8 cellular contexts compared by ENCODE assay signal in the genomic region with DNA sequence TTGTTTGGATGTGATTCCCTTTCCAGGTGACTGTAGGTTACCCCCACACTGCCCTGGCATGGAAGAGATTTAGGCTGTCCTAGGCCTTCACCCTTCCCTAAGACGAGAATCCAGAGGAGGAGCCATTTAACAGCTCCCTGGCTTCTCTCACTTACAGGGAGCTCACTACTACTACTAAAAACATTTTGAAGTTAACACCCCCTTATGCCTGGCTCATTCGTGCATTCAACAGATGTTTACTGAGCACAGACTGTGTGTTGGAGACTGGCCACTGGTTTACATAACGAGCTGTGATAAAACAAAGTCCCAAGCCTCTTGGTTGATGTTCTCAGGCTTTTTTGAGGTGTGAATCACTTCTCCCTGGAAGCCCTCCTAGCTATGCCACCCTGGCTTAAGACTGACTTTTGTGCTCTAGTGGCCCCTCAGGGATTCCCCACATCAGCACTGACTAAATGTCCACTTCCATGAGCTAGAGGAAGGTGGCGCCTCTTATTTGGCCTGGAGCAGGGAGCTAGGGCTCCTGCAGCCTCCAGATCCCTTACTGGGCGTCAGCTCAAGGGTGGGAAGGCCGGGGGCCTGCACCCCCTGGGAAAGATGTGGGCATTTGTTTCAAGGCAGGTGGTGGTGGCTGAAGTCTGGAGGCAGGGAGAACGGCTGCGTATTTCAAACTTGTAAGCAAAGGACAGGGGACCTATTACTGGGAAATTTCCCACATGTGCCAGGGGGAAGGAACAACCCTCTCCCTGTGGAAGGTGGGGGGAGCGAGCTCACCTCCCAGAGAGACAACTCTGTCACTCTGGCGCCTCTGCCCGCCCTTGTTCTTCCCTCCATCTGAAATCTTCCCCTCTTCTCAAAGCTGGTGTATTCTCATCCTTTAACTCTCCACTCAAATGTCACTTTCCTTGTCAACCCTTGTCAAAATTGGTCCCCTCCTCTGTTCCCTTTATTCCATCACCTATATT. TPM values are rescaled to one million over a fixed set of nuclear protein-coding genes. Genes with fewer than 3 reads are reported as not detected.
DNase-seq lines count a peak whose midpoint lies in the region; ATAC-seq, FAIRE-seq and TF ChIP-seq lines count a peak whose summit lies in the region.

No MANE protein-coding gene starts in this region.

- RAD21 ChIA-PET in GM12878 (lab: Charles Lee; ENCODE audit: unreplicated experiment) = interaction anchor here (0.7 to 6.4 kb wide), 8 partner anchors 8 to 150 kb away, joined by 3 to 208 read pairs (median 9); partner anchors contain the start of gene MALAT1

- H3K4me1 Mint-ChIP-seq in CD8-positive, alpha-beta T cell (ENCODE audit: low read depth) = peaks cover 21% of the 10 kb centered on the region
- H3K4me1 Mint-ChIP-seq in stimulated activated effector memory CD8-positive, alpha-beta T cell treated with anti-CD3 and anti-CD28 coated beads, Interleukin-12 subunit alpha, Interleukin-12 subunit beta, amount 100 ng/mL, for 72 hours = peaks cover 25% of the 10 kb centered on the region

- no peak overlapping the region for H3K4me2 ChIP-seq in GM12878 (ENCODE audit: control insufficient read depth, insufficient read depth)
- H3K4me2 ChIP-seq in keratinocyte (ENCODE audit: control insufficient read depth, extremely low read depth, insufficient read depth, low read depth, low read length) = peak overlapping the region; percentile 49

- no peak overlapping the region for H3K4me3 Mint-ChIP-seq in CD8-positive, alpha-beta T cell
- H3K4me3 Mint-ChIP-seq in stimulated activated effector memory CD8-positive, alpha-beta T cell treated with anti-CD3 and anti-CD28 coated beads, Interleukin-12 subunit alpha, Interleukin-12 subunit beta, amount 100 ng/mL, for 72 hours = no peak overlapping the region

- 70% methylated on average over 11 of the region's 11 CpGs for WGBS in GM12878 (ENCODE audit: insufficient coverage, insufficient replicate concordance, low lambda C conversion rate, missing lambda C conversion rate)

- peaks cover 8% of the 10 kb centered on the region for H3K4me1 ChIP-seq in CD8-positive, alpha-beta T cell (ENCODE audit: insufficient read depth, low read length)
- H3K4me1 ChIP-seq in GM12878 (ENCODE audit: control insufficient read depth, insufficient read depth, low read length) (peaks cover 19% of the 10 kb centered on the region), keratinocyte (ENCODE audit: control insufficient read depth, extremely low read depth, insufficient read depth, low read length) (peaks cover 60% of the 10 kb centered on the region)

- CTCF ChIA-PET in CD8-positive, alpha-beta T cell (lab: Charles Lee) = interaction anchor here (0.6 to 6.7 kb wide), 9 partner anchors 10 to 63 kb away, joined by 3 to 36 read pairs (median 5); partner anchors contain the start of gene MALAT1
- CTCF ChIA-PET in GM12878 (lab: Yijun Ruan, JAX) = interaction anchor here (0.7 to 14.2 kb wide), 11 partner anchors 8 to 466 kb away, joined by 3 to 728 read pairs (median 4); partner anchors contain the start of genes ARL2 and MALAT1

- no peaks in the 10 kb centered on the region for H4K20me1 ChIP-seq in GM12878 (ENCODE audit: control insufficient read depth, insufficient read depth)
- no peaks in the 10 kb centered on the region for H4K20me1 ChIP-seq in keratinocyte (ENCODE audit: control insufficient read depth, extremely low read depth, insufficient read depth, low read length)

- H3K79me2 ChIP-seq in GM12878 (ENCODE audit: control insufficient read depth, insufficient read depth, low read length) = peaks cover 25% of the 10 kb centered on the region
- H3K79me2 ChIP-seq in keratinocyte (ENCODE audit: control insufficient read depth, insufficient read depth, low read length) = peaks cover 29% of the 10 kb centered on the region

- no peak for DNase-seq in CD8-positive, alpha-beta T cell
- no peak for DNase-seq in GM12878 (ENCODE audit: low read depth, low spot score)
- no peak for DNase-seq in keratinocyte (ENCODE audit: low read depth, low spot score)
- no peak for DNase-seq in stimulated activated effector memory CD8-positive, alpha-beta T cell treated with anti-CD3 and anti-CD28 coated beads, Interleukin-12 subunit alpha, Interleukin-12 subunit beta, amount 100 ng/mL, for 72 hours (ENCODE audit: low spot score in 2 of 2)

- SMC1A ChIA-PET in GM12878 (lab: Charles Lee; ENCODE audit: uncharacterized antibody, unreplicated experiment) = interaction anchor here (0.9 to 13.3 kb wide), 5 partner anchors 7 to 63 kb away, joined by 5 to 481 read pairs (median 27); partner anchors contain the start of gene MALAT1

- H3K27ac ChIP-seq in CD8-positive, alpha-beta T cell (ENCODE audit: low read depth, low read length) = no peak overlapping the region
- H3K27ac ChIP-seq in GM12878 (ENCODE audit: control insufficient read depth, insufficient read depth) (no peak overlapping the region), keratinocyte (ENCODE audit: control insufficient read depth, insufficient read depth, low read length) (peak overlapping the region; percentile 100)

- POLR2A ChIA-PET in CD8-positive, alpha-beta T cell (lab: Charles Lee) = interaction anchor here (1.2 to 12.7 kb wide), 6 partner anchors 8 to 59 kb away, joined by 4 to 506 read pairs (median 19); partner anchors contain the start of genes MALAT1 and NEAT1
- POLR2A ChIA-PET in GM12878 (lab: Charles Lee) = interaction anchor here (0.8 to 8.0 kb wide), 10 partner anchors 9 to 67 kb away, joined by 3 to 429 read pairs (median 4); partner anchors contain the start of genes MALAT1 and NEAT1

- H3K4me3 ChIP-seq in CD8-positive, alpha-beta T cell (ENCODE audit: low read depth, low read length) = no peak overlapping the region
- no peak overlapping the region for H3K4me3 ChIP-seq in GM12878
- H3K4me3 ChIP-seq in keratinocyte (ENCODE audit: control insufficient read depth in 2 of 3, extremely low read depth in 1 of 3, insufficient read depth in 2 of 3, low read depth in 1 of 3, low read length in 3 of 3) = peak overlapping the region in 1 of 3 experiments; percentile 4

- peaks cover 5% of the 10 kb centered on the region for H3K9me1 ChIP-seq in keratinocyte (ENCODE audit: control insufficient read depth, extremely low read depth, insufficient read depth, low read length)

- peak; percentile 50 for TF ChIP-seq RAD21 in Ishikawa (IDR thresholded peaks at IDR 0.05; ENCODE audit: low read depth)
- TF ChIP-seq RAD21 in GM12878 (IDR thresholded peaks at IDR 0.05; ENCODE audit: insufficient read depth, low read depth, low read length) = peak; percentile 46

- no peaks in the 10 kb centered on the region for H3K27me3 ChIP-seq in CD8-positive, alpha-beta T cell (ENCODE audit: insufficient read depth, low read length)
- H3K27me3 ChIP-seq in GM12878 (replicated peaks in 1 of 2; ENCODE audit: control insufficient read depth in 2 of 2, insufficient read depth in 2 of 2, low read length in 1 of 2) = no peaks in the 10 kb centered on the region
- H3K27me3 ChIP-seq in keratinocyte (ENCODE audit: control insufficient read depth, extremely low read depth, insufficient read depth, low read length) = no peaks in the 10 kb centered on the region

- dilution Hi-C loops in keratinocyte (cut with MboI; ENCODE audit: extremely low pct_ligation_motif_present, low sequenced_read_pairs) = no loop called here

- no peak for FAIRE-seq in GM12878 (lab: Jason Lieb, UNC)
- no peak for FAIRE-seq in keratinocyte (lab: Jason Lieb, UNC)

- no peaks in the 10 kb centered on the region for H3K9me3 ChIP-seq in CD8-positive, alpha-beta T cell (ENCODE audit: low read length)
- no peaks in the 10 kb centered on the region for H3K9me3 ChIP-seq in GM12878 (replicated peaks; ENCODE audit: control insufficient read depth, insufficient read depth, low read length)
- no peaks in the 10 kb centered on the region for H3K9me3 ChIP-seq in keratinocyte (ENCODE audit: control insufficient read depth, low read depth, low read length)

- H3K27ac Mint-ChIP-seq in CD8-positive, alpha-beta T cell = peak overlapping the region; percentile 72
- H3K27ac Mint-ChIP-seq in stimulated activated effector memory CD8-positive, alpha-beta T cell treated with anti-CD3 and anti-CD28 coated beads, Interleukin-12 subunit alpha, Interleukin-12 subunit beta, amount 100 ng/mL, for 72 hours = peak overlapping the region; percentile 65

- H3K36me3 ChIP-seq in CD8-positive, alpha-beta T cell (ENCODE audit: insufficient read depth, low read length) = no peaks in the 10 kb centered on the region
- H3K36me3 ChIP-seq in GM12878 (ENCODE audit: control insufficient read depth in 2 of 2, insufficient read depth in 2 of 2, low read length in 1 of 2) (no peaks in the 10 kb centered on the region), keratinocyte (ENCODE audit: control insufficient read depth in 2 of 2, extremely low read depth in 1 of 2, insufficient read depth in 2 of 2, low read length in 2 of 2) (no peaks in the 10 kb centered on the region)

- peaks cover 8% of the 10 kb centered on the region for H3K36me3 Mint-ChIP-seq in CD8-positive, alpha-beta T cell
- H3K36me3 Mint-ChIP-seq in stimulated activated effector memory CD8-positive, alpha-beta T cell treated with anti-CD3 and anti-CD28 coated beads, Interleukin-12 subunit alpha, Interleukin-12 subunit beta, amount 100 ng/mL, for 72 hours = peaks cover 22% of the 10 kb centered on the region

- no peaks in the 10 kb centered on the region for H3K9me3 Mint-ChIP-seq in CD8-positive, alpha-beta T cell
- no peaks in the 10 kb centered on the region for H3K9me3 Mint-ChIP-seq in stimulated activated effector memory CD8-positive, alpha-beta T cell treated with anti-CD3 and anti-CD28 coated beads, Interleukin-12 subunit alpha, Interleukin-12 subunit beta, amount 100 ng/mL, for 72 hours

- H3K9ac ChIP-seq in GM12878 (ENCODE audit: control insufficient read depth, insufficient read depth, low read length) (no peak overlapping the region), keratinocyte (ENCODE audit: control insufficient read depth, extremely low read depth, insufficient read depth, low read length) (peak overlapping the region; percentile 100)

- no TSS peak for BruUV-seq in GM12878 (replicated peaks; lab: Mats Ljungman, UMichigan)

- intact Hi-C loops in CD8-positive, alpha-beta T cell (cut with DNase I, micrococcal nuclease) = no loop called here
- intact Hi-C loops in GM12878 (cut with micrococcal nuclease; ENCODE audit: unreplicated experiment) = no loop called here

- TF ChIP-seq POLR2A in GM12878 (IDR thresholded peaks at IDR 0.05; ENCODE audit: low read depth, low read length) = no peak

- in situ Hi-C loops in GM12878 (cut with MboI) = no loop called here

- no peak for TF ChIP-seq CTCF in CD8-positive, alpha-beta T cell (IDR thresholded peaks at IDR 0.05)
- peak; percentile 21 to 47 (median 28); a peak in 4 of 6 replicates for TF ChIP-seq CTCF in GM12878 (IDR thresholded peaks at IDR 0.05 in 2 of 3, conservative IDR thresholded peaks at IDR 0.05 in 1 of 3; ENCODE audit: control insufficient read depth in 2 of 3, extremely low read depth in 1 of 3, insufficient read depth in 1 of 3, low read depth in 3 of 3, low read length in 3 of 3)
- peak; percentile 28 to 63 (median 53) for TF ChIP-seq CTCF in keratinocyte (optimal IDR thresholded peaks at IDR 0.05 in 1 of 3, IDR thresholded peaks at IDR 0.05 in 1 of 3, conservative IDR thresholded peaks at IDR 0.05 in 1 of 3; ENCODE audit: extremely low read depth in 1 of 3, insufficient read depth in 2 of 3, low read length in 3 of 3)

- H3K27me3 Mint-ChIP-seq in CD8-positive, alpha-beta T cell (ENCODE audit: low read depth) = no peaks in the 10 kb centered on the region

- H2AFZ ChIP-seq in GM12878 (ENCODE audit: control insufficient read depth, low read depth, low read length) (no peak overlapping the region), keratinocyte (ENCODE audit: control insufficient read depth, low read length) (no peak overlapping the region)

- no peak for ATAC-seq in CD8-positive, alpha-beta T cell
- 0 out of 3 replicates have a peak, but pooled peaks have one; percentile 6 for ATAC-seq in GM12878
- no peak for ATAC-seq in stimulated activated effector memory CD8-positive, alpha-beta T cell treated with anti-CD3 and anti-CD28 coated beads, Interleukin-12 subunit alpha, Interleukin-12 subunit beta, amount 100 ng/mL, for 72 hours
- no peak for ATAC-seq in GM21737 (IDR thresholded peaks at IDR 0.05; ENCODE audit: unreplicated experiment)
- ATAC-seq in HG03097 (IDR thresholded peaks at IDR 0.05; ENCODE audit: low FRiP score, unreplicated experiment) = no peak
- no peak for ATAC-seq in GM21381 (IDR thresholded peaks at IDR 0.05; ENCODE audit: unreplicated experiment)

- no peak for TF ChIP-seq EP300 in Ishikawa (IDR thresholded peaks at IDR 0.05; ENCODE audit: borderline replicate concordance)
- no peak for TF ChIP-seq EP300 in GM12878 (IDR thresholded peaks at IDR 0.05; ENCODE audit: borderline replicate concordance in 1 of 2, control insufficient read depth in 1 of 2, low read depth in 2 of 2, low read length in 2 of 2)

RNA-seq across cellular contexts. Expression of gene MALAT1, which starts 19.4 kb away (rescaled TPM):
- total RNA-seq in CD8-positive, alpha-beta T cell = over 10,000 TPM; 25,886 to 26,729 TPM
- total RNA-seq in GM12878 (2013; cell fraction: nucleolus; rRNA removed) = 43,172 and 44,148 TPM in 2 replicates
- total RNA-seq in GM12878 (2014; rRNA removed) = 1,917 and 1,986 TPM in 2 replicates
- total RNA-seq in GM12878 (2014; rRNA removed; fragmentation: Illumina TruSeq; extraction: Trizol) = 2,052 and 2,660 TPM in 2 replicates
- 3,939 and 4,883 TPM in 2 replicates for total RNA-seq in GM12878 (2021)
- 704 TPM for polyA plus RNA-seq in GM12878 (2011; ENCODE audit: low read depth)
- 659 and 901 TPM in 2 replicates for polyA plus RNA-seq in GM12878 (2011; rRNA removed)
- polyA plus RNA-seq in GM12878 (2011; cell fraction: cytosol; rRNA removed) = 216 and 352 TPM in 2 replicates
- 4,041 and 4,062 TPM in 2 replicates for polyA plus RNA-seq in GM12878 (2011; cell fraction: nucleus; rRNA removed)
- polyA plus RNA-seq in GM12878 (2012) = 1,013 and 3,952 TPM in 2 replicates
- polyA plus RNA-seq in GM12878 (2014; fragmentation: Illumina TruSeq; extraction: Trizol) = 448 and 686 TPM in 2 replicates
- polyA plus RNA-seq in GM12878 (2014; fragmentation: Nextera tagmentation; extraction: Ambion mirVana) = 1,000 to 10,000 TPM; 1,593 to 8,160 TPM
- 1,421 and 1,643 TPM in 2 replicates for polyA plus RNA-seq in GM12878 (2014; rRNA removed)
- polyA plus RNA-seq in GM12878 (2016; fragmentation: Nextera tagmentation; extraction: Ambion mirVana) = 1,000 to 10,000 TPM; 6,201 to 6,497 TPM
- polyA minus RNA-seq in GM12878 (2011; rRNA and poly(A)+ RNA removed) = 2,928 and 3,606 TPM in 2 replicates
- 1,627 and 2,358 TPM in 2 replicates for polyA minus RNA-seq in GM12878 (2011; cell fraction: cytosol; rRNA and poly(A)+ RNA removed)
- polyA minus RNA-seq in GM12878 (2011; cell fraction: nucleus; rRNA and poly(A)+ RNA removed) = 12,181 and 12,309 TPM in 2 replicates
- 337 to 1,845 TPM (median 1,768 TPM) in 3 replicates for polyA plus RNA-seq in keratinocyte
- polyA plus RNA-seq in keratinocyte (2011; ENCODE audit: low read depth) = 22,009 TPM
- polyA plus RNA-seq in keratinocyte (2011; cell fraction: cytosol; rRNA removed) = 14.9 and 37.5 TPM in 2 replicates
- polyA plus RNA-seq in keratinocyte (2011; cell fraction: nucleus; rRNA removed) = 6,319 and 7,235 TPM in 2 replicates
- polyA plus RNA-seq in keratinocyte (2012; ENCODE audit: low replicate concordance) = 429 and 9,619 TPM in 2 replicates
- 2,284 to 11,976 TPM (median 9,145 TPM) in 3 replicates for polyA minus RNA-seq in keratinocyte
- polyA minus RNA-seq in keratinocyte (2011; cell fraction: cytosol; rRNA and poly(A)+ RNA removed) = 408 TPM
- 24,947 and 60,709 TPM in 2 replicates for polyA minus RNA-seq in keratinocyte (2011; cell fraction: nucleus; rRNA and poly(A)+ RNA removed)

RNA-seq across cellular contexts. Expression of gene SCYL1, which starts 45.4 kb away (rescaled TPM):
- 10 to 100 TPM; 55.8 to 60.4 TPM for total RNA-seq in CD8-positive, alpha-beta T cell
- total RNA-seq in GM12878 (2013; cell fraction: nucleolus; rRNA removed) = 28.9 and 34.4 TPM in 2 replicates
- total RNA-seq in GM12878 (2014; rRNA removed) = 75.1 and 82.7 TPM in 2 replicates
- 25.9 and 29.3 TPM in 2 replicates for total RNA-seq in GM12878 (2014; rRNA removed; fragmentation: Illumina TruSeq; extraction: Trizol)
- 66.7 and 67.8 TPM in 2 replicates for total RNA-seq in GM12878 (2021)
- polyA plus RNA-seq in GM12878 (2011; ENCODE audit: low read depth) = 16.4 TPM
- polyA plus RNA-seq in GM12878 (2011; rRNA removed) = 17.8 and 43.1 TPM in 2 replicates
- polyA plus RNA-seq in GM12878 (2011; cell fraction: cytosol; rRNA removed) = 88.7 and 112 TPM in 2 replicates
- 114 and 150 TPM in 2 replicates for polyA plus RNA-seq in GM12878 (2011; cell fraction: nucleus; rRNA removed)
- polyA plus RNA-seq in GM12878 (2012) = 35.1 and 36.8 TPM in 2 replicates
- 6.9 and 32.5 TPM in 2 replicates for polyA plus RNA-seq in GM12878 (2014; fragmentation: Illumina TruSeq; extraction: Trizol)
- polyA plus RNA-seq in GM12878 (2014; fragmentation: Nextera tagmentation; extraction: Ambion mirVana) = 1 to 10 TPM in 1 of 2 experiments, under 1 TPM in 1; 0.80 to 6.3 TPM
- polyA plus RNA-seq in GM12878 (2014; rRNA removed) = 68.0 and 74.6 TPM in 2 replicates
- polyA plus RNA-seq in GM12878 (2016; fragmentation: Nextera tagmentation; extraction: Ambion mirVana) = 10 to 100 TPM; 59.2 to 65.4 TPM
- 43.5 and 70.6 TPM in 2 replicates for polyA minus RNA-seq in GM12878 (2011; rRNA and poly(A)+ RNA removed)
- 23.4 and 34.6 TPM in 2 replicates for polyA minus RNA-seq in GM12878 (2011; cell fraction: cytosol; rRNA and poly(A)+ RNA removed)
- polyA minus RNA-seq in GM12878 (2011; cell fraction: nucleus; rRNA and poly(A)+ RNA removed) = 16.7 and 26.3 TPM in 2 replicates
- polyA plus RNA-seq in keratinocyte = 31.3 to 51.2 TPM (median 44.1 TPM) in 3 replicates
- 25.3 TPM for polyA plus RNA-seq in keratinocyte (2011; ENCODE audit: low read depth)
- polyA plus RNA-seq in keratinocyte (2011; cell fraction: cytosol; rRNA removed) = 40.7 and 65.2 TPM in 2 replicates
- 52.1 and 72.4 TPM in 2 replicates for polyA plus RNA-seq in keratinocyte (2011; cell fraction: nucleus; rRNA removed)
- polyA plus RNA-seq in keratinocyte (2012; ENCODE audit: low replicate concordance) = 33.0 and 44.5 TPM in 2 replicates
- polyA minus RNA-seq in keratinocyte = 34.8 to 75.0 TPM (median 43.7 TPM) in 3 replicates
- polyA minus RNA-seq in keratinocyte (2011; cell fraction: cytosol; rRNA and poly(A)+ RNA removed) = 43.0 TPM
- polyA minus RNA-seq in keratinocyte (2011; cell fraction: nucleus; rRNA and poly(A)+ RNA removed) = 24.6 and 32.7 TPM in 2 replicates

RNA-seq across cellular contexts. Expression of gene NEAT1, which starts 56.9 kb away (rescaled TPM):
- total RNA-seq in CD8-positive, alpha-beta T cell = 100 to 1,000 TPM; 198 to 201 TPM
- total RNA-seq in GM12878 (2013; cell fraction: nucleolus; rRNA removed) = 259 and 262 TPM in 2 replicates
- total RNA-seq in GM12878 (2014; rRNA removed) (13.6 and 14.0 TPM in 2 replicates), GM12878 (2014; rRNA removed; fragmentation: Illumina TruSeq; extraction: Trizol) (40.5 and 44.2 TPM in 2 replicates), GM12878 (2021) (174 and 225 TPM in 2 replicates)
- polyA plus RNA-seq in GM12878 (2011; ENCODE audit: low read depth) = 275 TPM
- polyA plus RNA-seq in GM12878 (2011; rRNA removed) (151 and 247 TPM in 2 replicates), GM12878 (2014; fragmentation: Illumina TruSeq; extraction: Trizol) (167 and 254 TPM in 2 replicates), GM12878 (2014; fragmentation: Nextera tagmentation; extraction: Ambion mirVana) (10 to 100 TPM; 24.3 to 98.2 TPM), GM12878 (2014; rRNA removed) (314 and 328 TPM in 2 replicates), GM12878 (2016; fragmentation: Nextera tagmentation; extraction: Ambion mirVana) (10 to 100 TPM; 27.7 to 28.3 TPM), keratinocyte (66.5 to 270 TPM (median 171 TPM) in 3 replicates)
- 64.2 and 104 TPM in 2 replicates for polyA plus RNA-seq in GM12878 (2011; cell fraction: cytosol; rRNA removed)
- polyA plus RNA-seq in GM12878 (2011; cell fraction: nucleus; rRNA removed) = 342 and 617 TPM in 2 replicates
- polyA plus RNA-seq in GM12878 (2012) = 284 and 343 TPM in 2 replicates
- 72.0 and 79.5 TPM in 2 replicates for polyA minus RNA-seq in GM12878 (2011; rRNA and poly(A)+ RNA removed)
- 13.8 and 14.9 TPM in 2 replicates for polyA minus RNA-seq in GM12878 (2011; cell fraction: cytosol; rRNA and poly(A)+ RNA removed)
- 125 and 169 TPM in 2 replicates for polyA minus RNA-seq in GM12878 (2011; cell fraction: nucleus; rRNA and poly(A)+ RNA removed)
- polyA plus RNA-seq in keratinocyte (2011; ENCODE audit: low read depth) = 1,124 TPM
- 5.3 and 11.3 TPM in 2 replicates for polyA plus RNA-seq in keratinocyte (2011; cell fraction: cytosol; rRNA removed)
- 1,267 and 1,668 TPM in 2 replicates for polyA plus RNA-seq in keratinocyte (2011; cell fraction: nucleus; rRNA removed)
- polyA plus RNA-seq in keratinocyte (2012; ENCODE audit: low replicate concordance) = 218 and 908 TPM in 2 replicates
- polyA minus RNA-seq in keratinocyte = 73.3 to 442 TPM (median 228 TPM) in 3 replicates
- polyA minus RNA-seq in keratinocyte (2011; cell fraction: cytosol; rRNA and poly(A)+ RNA removed) = 8.4 TPM
- polyA minus RNA-seq in keratinocyte (2011; cell fraction: nucleus; rRNA and poly(A)+ RNA removed) = 402 and 1,225 TPM in 2 replicates
